ENCODE assay signal across 17 cellular contexts in the genomic region with DNA sequence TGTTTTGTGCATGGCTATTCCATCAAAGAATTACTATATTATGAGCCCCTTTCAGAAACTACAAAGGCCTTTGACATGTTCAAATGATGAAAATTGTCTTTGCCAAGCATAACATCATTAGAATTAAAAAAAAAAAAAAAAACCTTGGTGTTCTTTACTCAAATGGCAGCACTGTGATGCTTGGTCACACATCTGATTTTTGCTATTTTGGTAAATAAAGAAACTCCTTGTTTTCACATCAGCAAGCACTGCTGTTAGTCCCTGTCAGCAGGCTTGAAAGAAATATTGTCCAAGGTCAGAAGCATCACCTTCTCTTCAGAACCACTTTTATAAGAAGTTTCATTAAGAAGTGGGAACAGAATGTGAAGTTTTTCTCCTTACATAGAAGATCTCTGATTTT.
DNase-seq lines count a peak whose midpoint lies in the region; TF ChIP-seq lines count a peak whose summit lies in the region.
"Had no signal": no experiment of that assay in that cellular context is flagged by ENCODE, and none has a peak within 500 bp of the region (broad histone marks: within the 10 kb centered on the region; RNA-seq: fewer than 3 reads in every experiment).

No MANE protein-coding gene starts in this region.

- TF ChIP-seq CTCF in nephron progenitor cell (IDR thresholded peaks at IDR 0.05): no peak

- no peak overlapping the region for H3K27ac Mint-ChIP-seq in nephron progenitor cell
- H3K27ac Mint-ChIP-seq: CD14-positive monocyte; CD4-positive, alpha-beta memory T cell; CD4-positive, CD25-positive, alpha-beta regulatory T cell; CD8-positive, alpha-beta memory T cell had no signal

- in situ Hi-C loops in SK-MEL-5 (cut with HindIII; ENCODE audit: low pct_unique_long_range_greater_than_20kb, low sequenced_read_pairs): no loop called here

- H3K4me3 Mint-ChIP-seq in nephron progenitor cell: no peak overlapping the region
- H3K4me3 Mint-ChIP-seq: CD14-positive monocyte; CD4-positive, alpha-beta memory T cell; CD4-positive, CD25-positive, alpha-beta regulatory T cell; CD8-positive, alpha-beta memory T cell had no signal

- H3K4me1 Mint-ChIP-seq in nephron progenitor cell: peaks cover 13% of the 10 kb centered on the region
- H3K4me1 Mint-ChIP-seq: CD14-positive monocyte; CD4-positive, alpha-beta memory T cell; CD4-positive, CD25-positive, alpha-beta regulatory T cell; CD8-positive, alpha-beta memory T cell had no signal

- H3K36me3 Mint-ChIP-seq in nephron progenitor cell (ENCODE audit: low read depth): peaks cover 4% of the 10 kb centered on the region
- H3K36me3 Mint-ChIP-seq: CD14-positive monocyte; CD4-positive, alpha-beta memory T cell; CD4-positive, CD25-positive, alpha-beta regulatory T cell; CD8-positive, alpha-beta memory T cell had no signal

- peak; percentile 63 for DNase-seq in SK-MEL-5 (ENCODE audit: low read depth, low spot score)
- DNase-seq in medulla oblongata (ENCODE audit: extremely low spot score): peak; percentile 28
- DNase-seq in NCI-H82 (lab: John Stamatoyannopoulos, UW): no peak
- no peak for DNase-seq in nephron progenitor cell
- DNase-seq in iPS-NIHi11 (ENCODE audit: low spot score): no peak
- DNase-seq: 8988T; ACHN; BE2C; C1 segment of cervical spinal cord; Caco-2; Calu3; CD4-positive, alpha-beta memory T cell; CD4-positive, CD25-positive, alpha-beta regulatory T cell; CD8-positive, alpha-beta memory T cell; DMS79 treated with DMSO at 0.1 percent for 48 hours; GF-D8 had no signal

- H3K9me3 Mint-ChIP-seq in nephron progenitor cell: peaks cover 34% of the 10 kb centered on the region

- peaks cover 5% of the 10 kb centered on the region for H3K27me3 Mint-ChIP-seq in nephron progenitor cell (ENCODE audit: low read depth, poor library complexity)
- H3K27me3 Mint-ChIP-seq: CD4-positive, alpha-beta memory T cell; CD4-positive, CD25-positive, alpha-beta regulatory T cell; CD8-positive, alpha-beta memory T cell had no signal

Comparison
In these comparisons a context has a peak if more than half of its experiments do, and no peak if none do; other contexts are left out.
1. DNase-seq: peak in SK-MEL-5 (single experiment) and medulla oblongata (single experiment); none in NCI-H82 (single experiment), nephron progenitor cell (single experiment) and iPS-NIHi11 (single experiment).